Comparison of ENCODE assay signal across 1 cellular context in genomic region chr2:174699993-174700766, GRCh38.
TF ChIP-seq lines count a peak whose summit lies in the region.

No MANE protein-coding gene starts in this region.

TF ChIP-seq in GM12878, 131 proteins besides CTCF, POLR2A, EP300 and RAD21 (continued from another document):
- TF ChIP-seq ZNF592 (IDR thresholded peaks at IDR 0.05) (0 out of 2 replicates have a peak, but pooled peaks have one; percentile 24), TCF7 (IDR thresholded peaks at IDR 0.05; ENCODE audit: borderline replicate concordance) (no peak), PAX8 (IDR thresholded peaks at IDR 0.05) (no peak), ATF2 (IDR thresholded peaks at IDR 0.05; ENCODE audit: low read length) (no peak), PRDM15 (CRISPR knock-in tag; IDR thresholded peaks at IDR 0.05) (no peak), SMC3 (IDR thresholded peaks at IDR 0.05; ENCODE audit: borderline replicate concordance, low read length) (peak; percentile 55; the same call in 1 of the 2 replicates)
TF ChIP-seq in GM12878: peak in this region for 2.
